ENCODE assay signal across 8 cellular contexts in the genomic region with DNA sequence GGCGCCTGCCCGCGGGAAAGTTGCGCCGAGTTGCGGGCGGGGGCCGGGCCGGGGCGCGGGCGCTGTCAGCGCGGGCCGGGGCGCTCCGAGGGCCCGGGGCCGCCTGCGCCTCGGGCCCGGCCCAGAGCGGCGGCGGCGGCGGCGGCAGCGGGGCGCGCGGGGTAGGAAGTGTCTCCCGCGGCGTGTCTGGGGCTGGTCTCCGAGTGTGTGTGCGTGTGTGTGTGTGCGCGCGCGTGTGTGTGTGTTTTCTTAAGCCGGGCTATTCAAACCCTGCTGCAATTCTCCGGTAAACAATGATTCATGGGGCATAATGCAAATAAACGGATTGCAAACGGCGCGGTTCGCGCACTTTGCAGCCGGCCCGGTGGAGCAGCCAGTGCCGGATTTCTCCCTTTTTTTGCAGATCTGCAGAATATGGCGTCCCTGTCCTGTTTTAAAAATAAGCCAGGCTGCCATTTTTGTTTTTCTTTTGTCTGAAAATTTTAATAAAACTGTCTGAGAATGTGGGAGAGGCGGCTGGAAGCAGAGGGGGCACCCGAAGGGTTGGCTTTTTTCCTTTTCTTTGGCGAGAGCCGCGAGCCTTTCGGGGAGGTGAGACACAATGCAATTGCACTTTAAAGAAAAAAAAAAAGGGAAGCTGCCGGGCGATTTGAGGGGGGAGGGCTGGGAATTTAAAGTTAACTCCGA. TPM values are rescaled to one million over a fixed set of nuclear protein-coding genes. Genes with fewer than 3 reads are reported as not detected.
A peak's percentile ranks its signal among the peaks of the same experiment; 100 is the strongest.
DNase-seq lines count a peak whose midpoint lies in the region; ATAC-seq, FAIRE-seq and TF ChIP-seq lines count a peak whose summit lies in the region.

No MANE protein-coding gene starts in this region.

- H3K27me3 ChIP-seq in H9 (ENCODE audit: insufficient read depth, low read length): no peaks in the 10 kb centered on the region
- H3K27me3 ChIP-seq in spleen (replicated peaks in 1 of 7): no peaks in the 10 kb centered on the region

- no peak overlapping the region for H4K8ac ChIP-seq in H9 (replicated peaks; ENCODE audit: insufficient read length, low read depth, low read length)

- H3K36me3 Mint-ChIP-seq in H9 (ENCODE audit: insufficient read depth in 1 of 3, low read depth in 3 of 3): peaks cover 0 to 13% (median 5%) of the 10 kb centered on the region in 3 experiments; a peak in 2 of 7 replicates
- peaks cover 6% of the 10 kb centered on the region for H3K36me3 Mint-ChIP-seq in central memory CD8-positive, alpha-beta T cell (ENCODE audit: insufficient read depth)

- H3K14ac ChIP-seq in H9 (ENCODE audit: insufficient read depth, low read length): peak overlapping the region; percentile 90

- H2BK120ac ChIP-seq in H9 (ENCODE audit: low read depth, low read length, poor library complexity, severe bottlenecking): no peak overlapping the region

- H3K9me3 ChIP-seq in H9 (ENCODE audit: control insufficient read depth, low read depth, low read length) (no peaks in the 10 kb centered on the region), kidney (ENCODE audit: control insufficient read depth in 1 of 2, low read length in 2 of 2) (no peaks in the 10 kb centered on the region), spleen (no peaks in the 10 kb centered on the region)

- H3K56ac ChIP-seq in H9 (ENCODE audit: insufficient read length, low read depth, low read length): no peak overlapping the region

- H2BK15ac ChIP-seq in H9 (ENCODE audit: low read depth, low read length): no peak overlapping the region

- H2AFZ ChIP-seq in H9 (ENCODE audit: low read length): no peak overlapping the region

- DNase-seq in D341Med (ENCODE audit: low spot score) (peak; percentile 82), H9 (no peak), NCI-H2171 (lab: John Stamatoyannopoulos, UW) (peak; percentile 52), kidney (no peak), spleen (peak; percentile 86), mesenteric fat pad (ENCODE audit: low spot score) (no peak)
- DNase-seq in central memory CD8-positive, alpha-beta T cell (ENCODE audit: low spot score in 2 of 2): peak; percentile 25 to 26

- intact Hi-C loops in kidney (cut with DNase I): no loop called here
- intact Hi-C loops in spleen (cut with DNase I; ENCODE audit: low total_unique reads): no loop called here

- H3K36me3 ChIP-seq in kidney (ENCODE audit: control insufficient read depth in 1 of 2, insufficient read depth in 2 of 2, low read length in 2 of 2): no peaks in the 10 kb centered on the region
- no peaks in the 10 kb centered on the region for H3K36me3 ChIP-seq in spleen

- H3K79me2 ChIP-seq in H9 (ENCODE audit: insufficient read depth, low read length): peaks cover 4% of the 10 kb centered on the region; the same call in 1 of the 2 replicates

- WGBS in H9 (ENCODE audit: extremely low coverage, insufficient read length, low lambda C conversion rate): no CpG with 5 or more reads among the region's 62 CpGs
- WGBS in spleen, 5 donors: 0 to 2% (median 0%) methylated on average over 38 to 62 of the region's 62 CpGs

- H3K4me3 ChIP-seq in kidney (ENCODE audit: low read length in 2 of 2) (peak overlapping the region; percentile 85), spleen (peak overlapping the region; percentile 67 to 91 (median 76))

- no peaks in the 10 kb centered on the region for H4K20me1 ChIP-seq in H9 (ENCODE audit: control insufficient read depth, insufficient read depth, insufficient read length)

- peaks cover 4% of the 10 kb centered on the region for H3K79me1 ChIP-seq in H9 (ENCODE audit: insufficient read depth, low read depth, low read length, poor library complexity, severe bottlenecking)

- peaks cover 14% of the 10 kb centered on the region for H3K23me2 ChIP-seq in H9 (ENCODE audit: insufficient read length, low read depth, low read length, poor library complexity, severe bottlenecking)

- H3K18ac ChIP-seq in H9 (ENCODE audit: insufficient read length, low read depth, low read length): peak overlapping the region; percentile 78

- H3K4me1 ChIP-seq in H9 (ENCODE audit: insufficient read depth, low read length) (peaks cover 6% of the 10 kb centered on the region; the same call in 1 of the 2 replicates), kidney (ENCODE audit: control insufficient read depth in 1 of 2, insufficient read depth in 1 of 2, low read depth in 1 of 2, low read length in 2 of 2) (peaks cover 37 to 46% of the 10 kb centered on the region in 2 donors), spleen (peaks cover 17 to 60% (median 46%) of the 10 kb centered on the region in 6 donors)

- H3K23ac ChIP-seq in H9 (ENCODE audit: insufficient read length, low read depth, low read length): no peak overlapping the region

- no peak for FAIRE-seq in kidney (lab: Jason Lieb, UNC)

- TF ChIP-seq POLR2A in spleen (IDR thresholded peaks at IDR 0.05): no peak

- no peak overlapping the region for H2BK5ac ChIP-seq in H9 (ENCODE audit: insufficient read length, low read length)

- peak overlapping the region; percentile 72 for H3K4me2 ChIP-seq in H9 (ENCODE audit: insufficient read depth, insufficient read length, low read length)

- no peak overlapping the region for H3T11ph ChIP-seq in H9 (ENCODE audit: low read length)

- peak overlapping the region; percentile 78 for H3K9ac ChIP-seq in H9 (ENCODE audit: extremely low read depth, insufficient read length, low read length)
- H3K9ac ChIP-seq in kidney (ENCODE audit: low read length in 2 of 2): peak overlapping the region; percentile 17 to 70

- no peak overlapping the region for H2AK5ac ChIP-seq in H9 (ENCODE audit: insufficient read length, low read length)

- H3K9me3 Mint-ChIP-seq in H9: no peaks in the 10 kb centered on the region
- H3K9me3 Mint-ChIP-seq in central memory CD8-positive, alpha-beta T cell: no peaks in the 10 kb centered on the region

- H2BK12ac ChIP-seq in H9 (ENCODE audit: insufficient read length, low read depth, low read length): no peak overlapping the region

- TF ChIP-seq CTCF in H9 (conservative IDR thresholded peaks at IDR 0.05) (no peak), kidney (IDR thresholded peaks at IDR 0.05; ENCODE audit: borderline replicate concordance, extremely low read depth, insufficient read depth) (no peak), spleen (IDR thresholded peaks at IDR 0.05 in 8 of 11, conservative IDR thresholded peaks at IDR 0.05 in 3 of 11) (no peak)

- no peak overlapping the region; the same call in 1 of the 2 replicates for H3K4ac ChIP-seq in H9 (ENCODE audit: low read depth, low read length)

- peak overlapping the region; percentile 74 to 99 (median 95); a peak in 6 of 7 replicates for H3K27ac Mint-ChIP-seq in H9
- H3K27ac Mint-ChIP-seq in central memory CD8-positive, alpha-beta T cell (ENCODE audit: low read depth): peak overlapping the region; percentile 98

- no peak overlapping the region for H4K91ac ChIP-seq in H9 (ENCODE audit: insufficient read length, low read depth, low read length)

- no peak overlapping the region for H4K5ac ChIP-seq in H9 (ENCODE audit: insufficient read length, low read depth, low read length)

- no peak overlapping the region for H3K27ac ChIP-seq in H9 (ENCODE audit: insufficient read length, low read depth, low read length)
- H3K27ac ChIP-seq in kidney (ENCODE audit: low read depth in 2 of 2, low read length in 2 of 2): peak overlapping the region; percentile 80 to 81
- H3K27ac ChIP-seq in spleen: peak overlapping the region; percentile 66 to 94 (median 84)

- peak overlapping the region; percentile 92 to 99 for H3K4me3 Mint-ChIP-seq in H9
- peak overlapping the region; percentile 98 for H3K4me3 Mint-ChIP-seq in central memory CD8-positive, alpha-beta T cell

- peaks cover 25% of the 10 kb centered on the region for H3K27me3 Mint-ChIP-seq in H9 (ENCODE audit: low read depth)
- H3K27me3 Mint-ChIP-seq in central memory CD8-positive, alpha-beta T cell: no peaks in the 10 kb centered on the region

- H3K4me1 Mint-ChIP-seq in H9: peaks cover 37% of the 10 kb centered on the region in 2 experiments
- peaks cover 41% of the 10 kb centered on the region for H3K4me1 Mint-ChIP-seq in central memory CD8-positive, alpha-beta T cell

- H2BK20ac ChIP-seq in H9 (ENCODE audit: low read depth, low read length, poor library complexity, severe bottlenecking): no peak overlapping the region

- peak; percentile 68 to 69 for ATAC-seq in activated CD4-positive, CD25-positive, alpha-beta regulatory T cell treated with anti-CD3 and anti-CD28 coated beads, Interleukin-2, amount 50 U/mL, for 24 hours
- peak; percentile 61 for ATAC-seq in central memory CD8-positive, alpha-beta T cell (replicated peaks; ENCODE audit: extremely low read depth, poor library complexity, severe bottlenecking)

RNA-seq across cellular contexts. Expression of a gene that starts 0.6 kb away (rescaled TPM):
- total RNA-seq in H9 (2021): 18.7 and 19.4 TPM in 2 replicates
- 36.9 TPM for total RNA-seq in kidney
- polyA plus RNA-seq in kidney (ENCODE audit: insufficient read depth, low read depth, low replicate concordance): 17.4 TPM
- 10 to 100 TPM; 19.9 to 47.0 (median 26.3) TPM for total RNA-seq in spleen
- 10 to 100 TPM in 2 of 3 donors, 1 to 10 TPM in 1; 8.7 to 14.8 (median 11.7) TPM for polyA plus RNA-seq in spleen
- total RNA-seq in mesenteric fat pad: 29.6 TPM

Comparison
In these comparisons a context has a peak if more than half of its experiments do, and no peak if none do; other contexts are left out.
1. DNase-seq: peak in D341Med (single experiment), NCI-H2171 (single experiment), central memory CD8-positive, alpha-beta T cell (2 of 2) and spleen (single experiment); none in H9 (single experiment), kidney (single experiment) and mesenteric fat pad (single experiment).